Comparison of ENCODE assay signal across 13 cellular contexts in genomic region chr12:123444396-123445026, GRCh38. TPM values are rescaled to one million over a fixed set of nuclear protein-coding genes. Genes with fewer than 3 reads are reported as not detected.
DNase-seq lines count a peak whose midpoint lies in the region; ATAC-seq, FAIRE-seq and TF ChIP-seq lines count a peak whose summit lies in the region.
"Had no signal": no experiment of that assay in that cellular context is flagged by ENCODE, and none has a peak within 500 bp of the region (broad histone marks: within the 10 kb centered on the region; RNA-seq: fewer than 3 reads in every experiment).

No MANE protein-coding gene starts in this region.

- CTCF ChIA-PET in GM12878 (lab: Yijun Ruan, JAX): no interaction called here
- CTCF ChIA-PET in activated naive CD4-positive, alpha-beta T cell treated with anti-CD3 and anti-CD28 coated beads for 36 hours (lab: Charles Lee): no interaction called here

- H3K9ac ChIP-seq in GM12878 (ENCODE audit: control insufficient read depth, insufficient read depth, low read length) (no peak overlapping the region), kidney (ENCODE audit: low read length in 2 of 2) (no peak overlapping the region)

- no peaks in the 10 kb centered on the region for H4K20me1 ChIP-seq in GM12878 (ENCODE audit: control insufficient read depth, insufficient read depth)

- H3K27ac ChIP-seq in heart left ventricle (peak overlapping the region in 11 of 12 donors; percentile 27 to 82 (median 64)), GM12878 (ENCODE audit: control insufficient read depth, insufficient read depth) (peak overlapping the region; percentile 6; the same call in 1 of the 2 replicates), kidney (ENCODE audit: low read depth in 2 of 2, low read length in 2 of 2) (peak overlapping the region; percentile 0 to 13), uterus (peak overlapping the region; percentile 80 to 89)

- no peak for FAIRE-seq in GM12878 (lab: Jason Lieb, UNC)
- no peak for FAIRE-seq in kidney (lab: Jason Lieb, UNC)
- FAIRE-seq: G401.6 had no signal

- intact Hi-C loops in heart left ventricle (cut with DNase I) (loop anchor here in 1 of 10 donors (10.0 kb wide), 1 partner anchor 60 kb away; the partner anchor contains the start of gene KMT5A), cardiac septum (cut with DNase I) (no loop called here), GM12878 (cut with micrococcal nuclease; ENCODE audit: unreplicated experiment) (no loop called here), kidney (cut with DNase I) (no loop called here), uterus (cut with DNase I; ENCODE audit: low total_unique reads) (no loop called here)
- intact Hi-C loops in activated naive CD4-positive, alpha-beta T cell treated with anti-CD3 and anti-CD28 coated beads for 36 hours (cut with micrococcal nuclease): no loop called here

- peaks cover 0 to 55% (median 19%) of the 10 kb centered on the region in 12 donors for H3K4me1 ChIP-seq in heart left ventricle
- H3K4me1 ChIP-seq in GM12878 (ENCODE audit: control insufficient read depth, insufficient read depth, low read length): peaks cover 33% of the 10 kb centered on the region
- peaks cover 5 to 10% of the 10 kb centered on the region in 2 donors for H3K4me1 ChIP-seq in kidney (ENCODE audit: control insufficient read depth in 1 of 2, insufficient read depth in 1 of 2, low read depth in 1 of 2, low read length in 2 of 2)
- H3K4me1 ChIP-seq in uterus: peaks cover 4 to 6% of the 10 kb centered on the region in 2 donors

- in situ Hi-C loops in GM12878 (cut with MboI): loop anchor here (25.0 kb wide), 1 partner anchor 1468 kb away; the partner anchor contains the start of gene UBC

- H3K9me3 Mint-ChIP-seq in activated naive CD4-positive, alpha-beta T cell treated with anti-CD3 and anti-CD28 coated beads for 36 hours: no peaks in the 10 kb centered on the region

- TF ChIP-seq RAD21 in GM12878 (IDR thresholded peaks at IDR 0.05; ENCODE audit: insufficient read depth, low read depth, low read length): no peak

- no peaks in the 10 kb centered on the region for H3K36me3 ChIP-seq in heart left ventricle
- H3K36me3 ChIP-seq in GM12878 (ENCODE audit: control insufficient read depth in 2 of 2, insufficient read depth in 2 of 2, low read length in 1 of 2): no peaks in the 10 kb centered on the region
- H3K36me3 ChIP-seq in kidney (ENCODE audit: control insufficient read depth in 1 of 2, insufficient read depth in 2 of 2, low read length in 2 of 2): no peaks in the 10 kb centered on the region
- no peaks in the 10 kb centered on the region for H3K36me3 ChIP-seq in uterus

- 47 to 61% (median 57%) methylated on average over 5 of the region's 5 CpGs for WGBS in heart left ventricle, 4 donors
- 85% methylated on average over 5 of the region's 5 CpGs for whole genome bisulfite sequencing in GM12878 (ENCODE audit: insufficient coverage, insufficient replicate concordance, low lambda C conversion rate, missing lambda C conversion rate)

- no peaks in the 10 kb centered on the region for H3K27me3 Mint-ChIP-seq in activated naive CD4-positive, alpha-beta T cell treated with anti-CD3 and anti-CD28 coated beads for 36 hours (ENCODE audit: low read depth)

- POLR2A ChIA-PET in GM12878 (lab: Charles Lee): interaction anchor here (0.6 to 1.0 kb wide), 2 partner anchors 11 to 12 kb away, joined by 3 to 9 read pairs; no protein-coding TSS in a partner anchor

- H3K27ac Mint-ChIP-seq in activated naive CD4-positive, alpha-beta T cell treated with anti-CD3 and anti-CD28 coated beads for 36 hours: no peak overlapping the region

- no peak overlapping the region for H2AFZ ChIP-seq in GM12878 (ENCODE audit: control insufficient read depth, low read depth, low read length)

- SMC1A ChIA-PET in GM12878 (lab: Charles Lee; ENCODE audit: uncharacterized antibody, unreplicated experiment): interaction anchor here (1.3 to 2.3 kb wide), 6 partner anchors 9 to 16 kb away, joined by 3 to 10 read pairs (median 6); partner anchors contain the start of gene SNRNP35

- no peak for TF ChIP-seq CTCF in heart left ventricle (IDR thresholded peaks at IDR 0.05)
- no peak for TF ChIP-seq CTCF in GM12878 (IDR thresholded peaks at IDR 0.05 in 2 of 3, conservative IDR thresholded peaks at IDR 0.05 in 1 of 3; ENCODE audit: control insufficient read depth in 2 of 3, extremely low read depth in 1 of 3, insufficient read depth in 1 of 3, low read depth in 3 of 3, low read length in 3 of 3)
- no peak for TF ChIP-seq CTCF in kidney (IDR thresholded peaks at IDR 0.05; ENCODE audit: borderline replicate concordance, extremely low read depth, insufficient read depth)
- no peak for TF ChIP-seq CTCF in uterus (IDR thresholded peaks at IDR 0.05)

- peaks cover 33% of the 10 kb centered on the region for H3K4me1 Mint-ChIP-seq in activated naive CD4-positive, alpha-beta T cell treated with anti-CD3 and anti-CD28 coated beads for 36 hours (ENCODE audit: low read depth)

- ATAC-seq in heart left ventricle (peak in 2 of 4 donors; percentile 27 to 39), GM12878 (no peak), HG03520 (IDR thresholded peaks at IDR 0.05; ENCODE audit: unreplicated experiment) (no peak)

- DNase-seq in heart left ventricle: no peak
- DNase-seq in cardiac septum (ENCODE audit: low spot score): no peak
- no peak for DNase-seq in GM12878 (ENCODE audit: low read depth, low spot score)
- DNase-seq in kidney: no peak
- no peak for DNase-seq in uterus
- DNase-seq in GM03348 (ENCODE audit: low spot score): no peak
- no peak for DNase-seq in activated naive CD4-positive, alpha-beta T cell treated with anti-CD3 and anti-CD28 coated beads for 36 hours
- DNase-seq: activated CD4-positive, alpha-beta T cell treated with anti-CD3 and anti-CD28 coated beads, Interleukin-2, amount 50 U/mL, for 4 hours; cortex of kidney; glutamatergic neuron; T-helper 1 cell had no signal

- H3K4me3 Mint-ChIP-seq in activated naive CD4-positive, alpha-beta T cell treated with anti-CD3 and anti-CD28 coated beads for 36 hours: no peak overlapping the region

- H3K4me2 ChIP-seq in GM12878 (ENCODE audit: control insufficient read depth, insufficient read depth): no peak overlapping the region

- H3K9me3 ChIP-seq in heart left ventricle (no peaks in the 10 kb centered on the region), GM12878 (replicated peaks; ENCODE audit: control insufficient read depth, insufficient read depth, low read length) (no peaks in the 10 kb centered on the region), kidney (ENCODE audit: control insufficient read depth in 1 of 2, low read length in 2 of 2) (no peaks in the 10 kb centered on the region), uterus (no peaks in the 10 kb centered on the region)

- TF ChIP-seq POLR2A in heart left ventricle (IDR thresholded peaks at IDR 0.05): no peak
- TF ChIP-seq POLR2A in GM12878 (IDR thresholded peaks at IDR 0.05; ENCODE audit: low read depth, low read length): no peak
- no peak for TF ChIP-seq POLR2A in uterus (IDR thresholded peaks at IDR 0.05)

- no peaks in the 10 kb centered on the region for H3K36me3 Mint-ChIP-seq in activated naive CD4-positive, alpha-beta T cell treated with anti-CD3 and anti-CD28 coated beads for 36 hours (ENCODE audit: low read depth)

- H3K79me2 ChIP-seq in GM12878 (ENCODE audit: control insufficient read depth, insufficient read depth, low read length): peaks cover 1% of the 10 kb centered on the region

- BruUV-seq in GM12878 (replicated peaks; lab: Mats Ljungman, UMichigan): no TSS peak

- H3K27me3 ChIP-seq in heart left ventricle (no peaks in the 10 kb centered on the region), GM12878 (replicated peaks in 1 of 2; ENCODE audit: control insufficient read depth in 2 of 2, insufficient read depth in 2 of 2, low read length in 1 of 2) (no peaks in the 10 kb centered on the region), uterus (no peaks in the 10 kb centered on the region)

- H3K4me3 ChIP-seq in heart left ventricle: no peak overlapping the region
- H3K4me3 ChIP-seq in GM12878: no peak overlapping the region
- H3K4me3 ChIP-seq in kidney (ENCODE audit: low read length in 2 of 2): no peak overlapping the region
- H3K4me3 ChIP-seq in uterus: no peak overlapping the region

- RAD21 ChIA-PET in GM12878 (lab: Charles Lee; ENCODE audit: unreplicated experiment): interaction anchor here (0.8 to 1.2 kb wide), 4 partner anchors 9 to 16 kb away, joined by 3 to 4 read pairs (median 4); partner anchors contain the start of gene RILPL2

- no peak for TF ChIP-seq EP300 in GM12878 (IDR thresholded peaks at IDR 0.05; ENCODE audit: borderline replicate concordance in 1 of 2, control insufficient read depth in 1 of 2, low read depth in 2 of 2, low read length in 2 of 2)

RNA-seq across cellular contexts. Expression of gene RILPL2, which starts 8.0 kb away (rescaled TPM):
- total RNA-seq in heart left ventricle: 1 to 10 TPM; 1.6 to 3.4 (median 2.1) TPM
- polyA plus RNA-seq in heart left ventricle: 1 to 10 TPM; 2.2 to 3.2 TPM
- total RNA-seq in cardiac septum: 1.6 TPM
- 14.7 and 14.8 TPM in 2 replicates for total RNA-seq in GM12878 (2013; cell fraction: nucleolus; rRNA removed)
- total RNA-seq in GM12878 (2014; rRNA removed): 18.9 and 19.2 TPM in 2 replicates
- total RNA-seq in GM12878 (2014; rRNA removed; fragmentation: Illumina TruSeq; extraction: Trizol): 16.9 and 17.8 TPM in 2 replicates
- 18.7 and 19.2 TPM in 2 replicates for total RNA-seq in GM12878 (2021)
- 11.1 TPM for polyA plus RNA-seq in GM12878 (2011; ENCODE audit: low read depth)
- 21.8 and 23.9 TPM in 2 replicates for polyA plus RNA-seq in GM12878 (2011; rRNA removed)
- 17.7 and 21.6 TPM in 2 replicates for polyA plus RNA-seq in GM12878 (2011; cell fraction: cytosol; rRNA removed)
- polyA plus RNA-seq in GM12878 (2011; cell fraction: nucleus; rRNA removed): 7.4 and 9.1 TPM in 2 replicates
- polyA plus RNA-seq in GM12878 (2012): 17.7 and 21.4 TPM in 2 replicates
- 15.8 and 20.3 TPM in 2 replicates for polyA plus RNA-seq in GM12878 (2014; fragmentation: Illumina TruSeq; extraction: Trizol)
- polyA plus RNA-seq in GM12878 (2014; fragmentation: Nextera tagmentation; extraction: Ambion mirVana): 1 to 10 TPM; 3.5 to 8.3 TPM
- 23.2 and 24.0 TPM in 2 replicates for polyA plus RNA-seq in GM12878 (2014; rRNA removed)
- 10 to 100 TPM; 36.9 to 38.5 TPM for polyA plus RNA-seq in GM12878 (2016; fragmentation: Nextera tagmentation; extraction: Ambion mirVana)
- 8.3 and 9.7 TPM in 2 replicates for polyA minus RNA-seq in GM12878 (2011; rRNA and poly(A)+ RNA removed)
- 5.8 and 6.0 TPM in 2 replicates for polyA minus RNA-seq in GM12878 (2011; cell fraction: cytosol; rRNA and poly(A)+ RNA removed)
- 2.4 and 4.4 TPM in 2 replicates for polyA minus RNA-seq in GM12878 (2011; cell fraction: nucleus; rRNA and poly(A)+ RNA removed)
- total RNA-seq in kidney: 8.0 TPM
- polyA plus RNA-seq in kidney (ENCODE audit: insufficient read depth, low read depth, low replicate concordance): 11.1 TPM
- 10 to 100 TPM in 1 of 4 donors, 1 to 10 TPM in 3; 4.0 to 10.1 (median 5.8) TPM for total RNA-seq in uterus
- 1 to 10 TPM; 8.1 to 9.1 TPM for total RNA-seq in activated naive CD4-positive, alpha-beta T cell treated with anti-CD3 and anti-CD28 coated beads for 36 hours

RNA-seq across cellular contexts. Expression of gene SNRNP35, which starts 13.4 kb away (rescaled TPM):
- total RNA-seq in heart left ventricle: 10 to 100 TPM; 18.5 to 27.4 (median 20.0) TPM
- polyA plus RNA-seq in heart left ventricle: 10 to 100 TPM; 26.2 to 72.8 TPM
- total RNA-seq in cardiac septum: 24.3 TPM
- total RNA-seq in GM12878 (2013; cell fraction: nucleolus; rRNA removed): 62.6 and 65.9 TPM in 2 replicates
- 23.6 and 27.2 TPM in 2 replicates for total RNA-seq in GM12878 (2014; rRNA removed)
- 36.3 and 37.0 TPM in 2 replicates for total RNA-seq in GM12878 (2014; rRNA removed; fragmentation: Illumina TruSeq; extraction: Trizol)
- total RNA-seq in GM12878 (2021): 17.7 and 21.6 TPM in 2 replicates
- 14.9 TPM for polyA plus RNA-seq in GM12878 (2011; ENCODE audit: low read depth)
- polyA plus RNA-seq in GM12878 (2011; rRNA removed): 22.0 and 22.6 TPM in 2 replicates
- 18.9 and 20.0 TPM in 2 replicates for polyA plus RNA-seq in GM12878 (2011; cell fraction: cytosol; rRNA removed)
- polyA plus RNA-seq in GM12878 (2011; cell fraction: nucleus; rRNA removed): 12.5 and 19.1 TPM in 2 replicates
- 24.5 and 39.2 TPM in 2 replicates for polyA plus RNA-seq in GM12878 (2012)
- 41.0 and 46.9 TPM in 2 replicates for polyA plus RNA-seq in GM12878 (2014; fragmentation: Illumina TruSeq; extraction: Trizol)
- 10 to 100 TPM; 25.0 to 49.6 TPM for polyA plus RNA-seq in GM12878 (2014; fragmentation: Nextera tagmentation; extraction: Ambion mirVana)
- 28.7 and 33.1 TPM in 2 replicates for polyA plus RNA-seq in GM12878 (2014; rRNA removed)
- polyA plus RNA-seq in GM12878 (2016; fragmentation: Nextera tagmentation; extraction: Ambion mirVana): 10 to 100 TPM; 27.0 to 31.0 TPM
- 16.5 and 19.9 TPM in 2 replicates for polyA minus RNA-seq in GM12878 (2011; rRNA and poly(A)+ RNA removed)
- 9.1 and 11.5 TPM in 2 replicates for polyA minus RNA-seq in GM12878 (2011; cell fraction: cytosol; rRNA and poly(A)+ RNA removed)
- 12.3 and 26.5 TPM in 2 replicates for polyA minus RNA-seq in GM12878 (2011; cell fraction: nucleus; rRNA and poly(A)+ RNA removed)
- total RNA-seq in kidney: 23.6 TPM
- 51.2 TPM for polyA plus RNA-seq in kidney (ENCODE audit: insufficient read depth, low read depth, low replicate concordance)
- total RNA-seq in uterus: 10 to 100 TPM in 3 of 4 donors, under 1 TPM in 1; 0.29 to 41.0 (median 24.3) TPM
- 10 to 100 TPM; 21.5 to 21.8 TPM for total RNA-seq in activated naive CD4-positive, alpha-beta T cell treated with anti-CD3 and anti-CD28 coated beads for 36 hours

Comparison
In these comparisons a context has a peak if more than half of its experiments do, and no peak if none do; other contexts are left out.
1. H3K27ac ChIP-seq: peak in every context shown above with its lines; median percentile 84 in uterus; 64 in heart left ventricle; 6 in kidney; 6 in GM12878.